ENCODE assay signal across 18 cellular contexts in the genomic region with DNA sequence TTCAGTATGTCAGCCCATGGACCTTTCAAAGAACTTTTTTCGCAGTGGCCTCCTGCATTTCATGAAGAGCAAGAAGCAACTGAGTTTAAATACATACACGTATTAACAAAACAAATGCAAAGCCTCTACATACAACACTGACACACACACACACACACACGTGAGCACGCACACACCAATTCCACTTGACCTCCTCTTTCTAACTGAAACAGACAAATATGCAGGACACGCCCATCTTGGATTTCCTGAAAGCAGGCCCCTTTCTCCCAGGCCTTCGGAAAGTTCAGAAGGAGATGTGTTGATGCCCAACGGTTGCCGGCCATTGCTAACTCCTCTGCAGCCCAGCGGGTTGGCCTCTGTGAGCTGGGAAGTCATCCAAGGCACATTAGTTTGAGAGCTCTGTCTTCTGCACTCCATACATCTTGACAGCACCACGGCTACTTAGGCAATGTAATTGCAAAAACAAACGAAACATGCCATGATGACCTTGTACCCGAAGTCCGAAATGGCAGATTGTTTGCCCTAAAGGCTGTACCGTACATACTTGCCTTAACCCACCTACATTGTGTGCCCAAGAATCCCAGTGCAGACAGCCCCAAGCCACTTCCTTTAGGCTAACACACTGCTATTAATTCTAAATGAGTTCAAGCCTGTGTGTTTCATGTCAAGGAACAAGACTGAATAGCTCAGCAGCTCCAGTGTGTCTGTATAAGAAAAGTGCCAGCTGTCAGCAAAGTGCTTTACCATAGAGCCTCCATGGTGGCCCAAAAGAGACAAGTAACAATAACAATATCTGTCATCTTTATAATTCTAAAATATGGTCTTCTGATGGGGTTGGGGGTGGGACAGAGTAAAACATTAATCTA.
"Had no signal": no experiment of that assay in that cellular context is flagged by ENCODE, and none has a peak within 500 bp of the region (broad histone marks: within the 10 kb centered on the region; RNA-seq: fewer than 3 reads in every experiment).

No MANE protein-coding gene starts in this region.

- ATAC-seq: activated CD8-positive, alpha-beta memory T cell treated with anti-CD3 and anti-CD28 coated beads, Interleukin-2, amount 10 ng/mL, durations not matched to agents 7 days and 5 days; activated naive CD4-positive, alpha-beta T cell treated with anti-CD3 and anti-CD28 coated beads, Interleukin-2, amount 50 U/mL, for 72 hours; lower lobe of right lung; sciatic nerve had no signal

- H3K4me3 ChIP-seq: lower lobe of right lung had no signal

- H3K4me1 ChIP-seq: lower lobe of right lung had no signal

- H3K27ac ChIP-seq: lower lobe of right lung had no signal

- DNase-seq: activated CD4-positive, alpha-beta T cell treated with anti-CD3 and anti-CD28 coated beads for 1 hour; activated CD4-positive, alpha-beta T cell treated with anti-CD3 and anti-CD28 coated beads, Interleukin-2, amount 50 U/mL, for 48 hours; activated CD8-positive, alpha-beta memory T cell treated with anti-CD3 and anti-CD28 coated beads, Interleukin-2, amount 10 ng/mL, durations not matched to agents 7 days and 5 days; activated effector memory CD4-positive, alpha-beta T cell treated with anti-CD3 and anti-CD28 coated beads, Interleukin-2, amount 50 U/mL, for 16 hours; activated T-cell treated with anti-CD3 and anti-CD28 coated beads, Interleukin-2, amount 50 U/mL, for 24 hours; amniotic stem cell; dermis blood vessel endothelial cell; endodermal cell; erythroblast; kidney glomerular epithelial cell; lower lobe of right lung; midbrain; naive B cell; nucleus accumbens; stimulated activated CD4-positive, alpha-beta T cell treated with anti-CD3 and anti-CD28 coated beads, Interleukin-12 subunit alpha, Interleukin-12 subunit beta, amount 100 ng/mL, for 4 hours; stimulated activated naive CD4-positive, alpha-beta T cell had no signal

- H3K36me3 ChIP-seq: lower lobe of right lung had no signal

- H3K9me3 ChIP-seq: lower lobe of right lung had no signal
